In genomic region chr17:48294989-48295892, GRCh38 we compare ENCODE assay signal across 9 cellular contexts.
A peak's percentile ranks its signal among the peaks of the same experiment; 100 is the strongest.
DNase-seq lines count a peak whose midpoint lies in the region; ATAC-seq and TF ChIP-seq lines count a peak whose summit lies in the region.
"Had no signal": no experiment of that assay in that cellular context is flagged by ENCODE, and none has a peak within 500 bp of the region (broad histone marks: within the 10 kb centered on the region; RNA-seq: fewer than 3 reads in every experiment).

No MANE protein-coding gene starts in this region.

- H3K36me3 ChIP-seq in HEK293 (ENCODE audit: control insufficient read depth in 2 of 2, insufficient read depth in 1 of 2, low read length in 2 of 2), result no peaks in the 10 kb centered on the region
- no peaks in the 10 kb centered on the region for H3K36me3 ChIP-seq in esophagus squamous epithelium
- H3K36me3 ChIP-seq: gastroesophageal sphincter had no signal

- POLR2A ChIA-PET in HEK293 (lab: Yijun Ruan, JAX) (no interaction called here), T-cell (lab: Charles Lee) (interaction anchor here in 1 of 2 donors (0.6 to 0.7 kb wide), 2 partner anchors 46 to 136 kb away, joined by 3 to 4 read pairs; no protein-coding TSS in a partner anchor)

- H3K4me1 ChIP-seq in HEK293 (ENCODE audit: control insufficient read depth, insufficient read depth, low read length) (peaks cover 3% of the 10 kb centered on the region; the same call in 1 of the 2 replicates), esophagus squamous epithelium (peaks cover 0 to 6% (median 0%) of the 10 kb centered on the region in 3 donors)
- H3K4me1 ChIP-seq: gastroesophageal sphincter had no signal

- H3K4me1 Mint-ChIP-seq in T-cell, result peaks cover 52 to 70% (median 69%) of the 10 kb centered on the region in 3 donors
- H3K4me1 Mint-ChIP-seq in memory B cell, result peaks cover 11% of the 10 kb centered on the region

- H3K9me3 ChIP-seq in HEK293 (ENCODE audit: control insufficient read depth, insufficient read depth, low read depth, low read length) (no peaks in the 10 kb centered on the region), esophagus squamous epithelium (no peaks in the 10 kb centered on the region)
- H3K9me3 ChIP-seq: gastroesophageal sphincter had no signal

- intact Hi-C loops in esophagus squamous epithelium (cut with DNase I), result no loop called here

- no peaks in the 10 kb centered on the region for H3K9me3 Mint-ChIP-seq in T-cell
- no peaks in the 10 kb centered on the region for H3K9me3 Mint-ChIP-seq in memory B cell

- TF ChIP-seq POLR2A in esophagus squamous epithelium (IDR thresholded peaks at IDR 0.05), result no peak

- H3K4me3 ChIP-seq in HEK293 (ENCODE audit: low read depth, low read length) (no peak overlapping the region), esophagus squamous epithelium (peak overlapping the region in 1 of 4 donors; percentile 1)
- H3K4me3 ChIP-seq: gastroesophageal sphincter had no signal

- peak overlapping the region; percentile 90 to 98 for H3K27ac Mint-ChIP-seq in T-cell
- peak overlapping the region; percentile 96 for H3K27ac Mint-ChIP-seq in memory B cell

- H3K4me3 Mint-ChIP-seq in T-cell, result peak overlapping the region; percentile 55 to 82 (median 67)
- peak overlapping the region; percentile 90 for H3K4me3 Mint-ChIP-seq in memory B cell

- H3K27ac ChIP-seq in HEK293 (ENCODE audit: extremely low read depth, low read depth, low read length), result no peak overlapping the region
- H3K27ac ChIP-seq in esophagus squamous epithelium, result peak overlapping the region in 1 of 4 donors; percentile 43
- H3K27ac ChIP-seq: gastroesophageal sphincter had no signal

- peak; percentile 66 to 76 (median 72) for ATAC-seq in T-cell (replicated peaks in 1 of 4)
- ATAC-seq in memory B cell (ENCODE audit: low read depth), result peak; percentile 96
- no peak for ATAC-seq in GM21825 (IDR thresholded peaks at IDR 0.05; ENCODE audit: unreplicated experiment)
- ATAC-seq: gastroesophageal sphincter had no signal

- no peak for TF ChIP-seq CTCF in HEK293 (tag by site-specific recombination; IDR thresholded peaks at IDR 0.05)
- no peak for TF ChIP-seq CTCF in esophagus squamous epithelium (IDR thresholded peaks at IDR 0.05)

- H3K36me3 Mint-ChIP-seq in T-cell, result peaks cover 15% of the 10 kb centered on the region
- no peaks in the 10 kb centered on the region for H3K36me3 Mint-ChIP-seq in memory B cell

- H3K27me3 ChIP-seq in esophagus squamous epithelium, result peaks cover 0 to 99% (median 0%) of the 10 kb centered on the region in 4 donors

- WGBS in esophagus squamous epithelium, 2 donors, result 39 to 48% methylated on average over 8 of the region's 8 CpGs

- H3K27me3 Mint-ChIP-seq in T-cell (no peaks in the 10 kb centered on the region), memory B cell (peaks cover 1% of the 10 kb centered on the region)

- CTCF ChIA-PET in HEK293 (lab: Yijun Ruan, JAX), result interaction anchor here (0.6 to 4.9 kb wide), 9 partner anchors 10 to 270 kb away, joined by 3 to 41 read pairs (median 5); no protein-coding TSS in a partner anchor
- CTCF ChIA-PET in T-cell (lab: Charles Lee), result interaction anchor here in 1 of 2 donors (0.7 to 2.6 kb wide), 7 partner anchors 9 to 298 kb away, joined by 3 to 11 read pairs (median 3); partner anchors contain the start of gene HOXB5

- DNase-seq in EH (ENCODE audit: low read depth), result peak; percentile 6
- DNase-seq in T-cell, result peak in 1 of 34 experiments; percentile 6
- DNase-seq in memory B cell (ENCODE audit: low spot score in 2 of 2), result peak in 1 of 2 donors; percentile 19
- no peak for DNase-seq in esophagus squamous epithelium (lab: John Stamatoyannopoulos, UW)
- no peak for DNase-seq in amniotic stem cell (lab: John Stamatoyannopoulos, UW)
- DNase-seq in hypothalamus (lab: John Stamatoyannopoulos, UW), result no peak

TF ChIP-seq in HEK293, 187 proteins besides CTCF, POLR2A, EP300 and RAD21:
- peak; percentile 43; the same call in 1 of the 2 replicates for TF ChIP-seq ZNF335 (tag by site-specific recombination; conservative IDR thresholded peaks at IDR 0.05)
- no peak for TF ChIP-seq ZNF777 (tag by site-specific recombination; IDR thresholded peaks at IDR 0.05; ENCODE audit: borderline replicate concordance)
- no peak for TF ChIP-seq ZBTB11 (tag by site-specific recombination; conservative IDR thresholded peaks at IDR 0.05; ENCODE audit: low read depth)
- TF ChIP-seq ZSCAN30 (tag by site-specific recombination; IDR thresholded peaks at IDR 0.05), result no peak
- no peak for TF ChIP-seq ZNF626 (tag by site-specific recombination; IDR thresholded peaks at IDR 0.05)
- TF ChIP-seq PRDM1 (tag by site-specific recombination; IDR thresholded peaks at IDR 0.05), result peak; percentile 49
- peak; percentile 64 for TF ChIP-seq ZNF362 (tag by site-specific recombination; IDR thresholded peaks at IDR 0.05)
- no peak for TF ChIP-seq ZNF26 (tag by site-specific recombination; IDR thresholded peaks at IDR 0.05)
- no peak for TF ChIP-seq ZNF629 (tag by site-specific recombination; IDR thresholded peaks at IDR 0.05)
- no peak for TF ChIP-seq ELK4 (IDR thresholded peaks at IDR 0.05; ENCODE audit: borderline replicate concordance, low read depth, low read length)
- no peak for TF ChIP-seq KLF16 (tag by site-specific recombination; IDR thresholded peaks at IDR 0.05)
- no peak for TF ChIP-seq OVOL3 (tag by site-specific recombination; IDR thresholded peaks at IDR 0.05)
- peak; percentile 79 for TF ChIP-seq SCRT2 (tag by site-specific recombination; IDR thresholded peaks at IDR 0.05)
- TF ChIP-seq PRDM6 (tag by site-specific recombination; IDR thresholded peaks at IDR 0.05), result peak; percentile 58
